Comparison of ENCODE assay signal across 13 cellular contexts in the genomic region with DNA sequence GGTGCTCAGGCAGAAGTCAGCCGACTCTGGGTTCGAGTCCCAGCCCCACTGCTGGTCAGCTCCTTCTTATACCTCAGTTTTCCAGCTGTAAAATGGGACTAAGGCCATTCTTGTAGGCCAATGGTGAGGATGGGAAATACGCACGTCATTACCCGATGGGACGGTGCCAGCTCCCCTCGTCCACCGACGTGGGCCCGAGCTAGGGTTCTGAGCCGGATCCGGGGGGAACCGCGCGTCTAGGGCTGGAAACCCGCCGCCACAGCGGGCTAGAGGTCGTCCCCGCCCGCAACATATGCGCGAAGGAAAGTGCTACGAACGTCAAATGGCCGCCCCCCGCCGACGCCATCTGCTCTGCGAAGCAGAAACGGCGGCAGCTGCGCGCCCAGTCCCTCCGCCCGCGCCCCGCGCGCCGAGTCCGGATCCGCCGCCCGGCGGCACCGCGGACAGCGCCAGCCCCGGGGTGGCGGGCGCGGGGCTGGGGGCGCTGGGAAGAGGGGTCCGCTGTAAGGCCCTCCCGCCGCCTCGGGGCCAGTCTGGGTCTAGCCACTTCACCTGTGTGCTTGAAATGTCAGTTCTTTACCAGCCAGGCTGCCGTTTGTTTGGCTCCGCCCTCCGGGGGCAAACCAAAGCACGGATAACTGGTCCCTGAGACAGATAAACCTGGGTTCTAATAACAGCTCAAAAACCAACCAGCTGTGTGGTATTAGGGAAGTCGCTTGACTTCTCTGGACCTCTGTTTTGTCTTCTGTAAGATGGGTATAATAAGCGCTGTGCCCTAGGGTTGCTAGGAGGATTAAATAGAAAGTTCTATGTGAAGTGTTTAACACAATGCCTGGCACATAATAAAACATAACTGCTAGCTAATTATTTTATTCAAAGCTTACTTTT.
DNase-seq lines count a peak whose midpoint lies in the region; ATAC-seq and TF ChIP-seq lines count a peak whose summit lies in the region.
"Had no signal": no experiment of that assay in that cellular context is flagged by ENCODE, and none has a peak within 500 bp of the region (broad histone marks: within the 10 kb centered on the region; RNA-seq: fewer than 3 reads in every experiment).

No MANE protein-coding gene starts in this region.

- intact Hi-C loops in right cardiac atrium (cut with DNase I) (no loop called here), Right ventricle myocardium inferior (cut with DNase I) (no loop called here)

- no peak overlapping the region for H3K27ac ChIP-seq in right cardiac atrium (ENCODE audit: low read length)
- H3K27ac ChIP-seq in thymus (ENCODE audit: low read depth): no peak overlapping the region

- H3K36me3 ChIP-seq in thymus (ENCODE audit: control insufficient read depth, insufficient read depth): no peaks in the 10 kb centered on the region

- peaks cover 0 to 9% (median 3%) of the 10 kb centered on the region in 5 experiments for H3K9me3 Mint-ChIP-seq in brain

- no peak overlapping the region for H3K27ac Mint-ChIP-seq in brain
- H3K27ac Mint-ChIP-seq: activated CD8-positive, alpha-beta memory T cell treated with anti-CD3 and anti-CD28 coated beads, Interleukin-2, amount 10 ng/mL, durations not matched to agents 7 days and 5 days; B cell; IgD-negative memory B cell had no signal

- H3K27me3 Mint-ChIP-seq in brain: peaks cover 11% of the 10 kb centered on the region

- peak overlapping the region; percentile 13 for H3K4me3 ChIP-seq in right cardiac atrium (ENCODE audit: low read length)
- peak overlapping the region; percentile 27 for H3K4me3 ChIP-seq in thymus (ENCODE audit: low read length)

- no peak for ATAC-seq in right cardiac atrium
- ATAC-seq in Right ventricle myocardium inferior: no peak
- ATAC-seq in GM19035 (IDR thresholded peaks at IDR 0.05; ENCODE audit: unreplicated experiment): no peak
- no peak for ATAC-seq in GM21447 (IDR thresholded peaks at IDR 0.05; ENCODE audit: unreplicated experiment)
- ATAC-seq: activated CD8-positive, alpha-beta memory T cell treated with anti-CD3 and anti-CD28 coated beads, Interleukin-2, amount 10 ng/mL, durations not matched to agents 7 days and 5 days had no signal

- H3K27me3 ChIP-seq in right cardiac atrium (ENCODE audit: control insufficient read depth, insufficient read depth) (peaks cover 8% of the 10 kb centered on the region), thymus (ENCODE audit: control insufficient read depth, insufficient read depth) (peaks cover 16% of the 10 kb centered on the region)

- WGBS in right cardiac atrium: 10% methylated on average over 64 of the region's 64 CpGs
- 13% methylated on average over 64 of the region's 64 CpGs for WGBS in thymus

- no peak for DNase-seq in right cardiac atrium
- no peak for DNase-seq in Right ventricle myocardium inferior (ENCODE audit: missing footprints)
- DNase-seq in iPS-NIHi11 (ENCODE audit: low spot score): peak; percentile 68
- no peak for DNase-seq in cerebellar nuclear complex (lab: John Stamatoyannopoulos, UW)
- DNase-seq: activated CD8-positive, alpha-beta memory T cell treated with anti-CD3 and anti-CD28 coated beads, Interleukin-2, amount 10 ng/mL, durations not matched to agents 7 days and 5 days; NCI-H1930; RPMI8226 had no signal

- no peaks in the 10 kb centered on the region for H3K36me3 Mint-ChIP-seq in brain
- H3K36me3 Mint-ChIP-seq: activated CD8-positive, alpha-beta memory T cell treated with anti-CD3 and anti-CD28 coated beads, Interleukin-2, amount 10 ng/mL, durations not matched to agents 7 days and 5 days; IgD-negative memory B cell had no signal

- no peaks in the 10 kb centered on the region for H3K4me1 Mint-ChIP-seq in brain
- H3K4me1 Mint-ChIP-seq: B cell, IgD-negative memory B cell had no signal

- H3K4me3 Mint-ChIP-seq in brain: peak overlapping the region in 3 of 5 experiments; percentile 7 to 73 (median 52)
- H3K4me3 Mint-ChIP-seq: activated CD8-positive, alpha-beta memory T cell treated with anti-CD3 and anti-CD28 coated beads, Interleukin-2, amount 10 ng/mL, durations not matched to agents 7 days and 5 days; B cell; IgD-negative memory B cell had no signal

- TF ChIP-seq CTCF in brain (conservative IDR thresholded peaks at IDR 0.05): no peak

- H3K4me1 ChIP-seq in right cardiac atrium (ENCODE audit: control insufficient read depth, insufficient read depth, low read length): no peaks in the 10 kb centered on the region
- no peaks in the 10 kb centered on the region for H3K4me1 ChIP-seq in thymus (ENCODE audit: control insufficient read depth, insufficient read depth, low read length)

- H3K9me3 ChIP-seq in right cardiac atrium (ENCODE audit: control insufficient read depth, low read length) (no peaks in the 10 kb centered on the region), thymus (ENCODE audit: control insufficient read depth) (no peaks in the 10 kb centered on the region)
